In the genomic region with DNA sequence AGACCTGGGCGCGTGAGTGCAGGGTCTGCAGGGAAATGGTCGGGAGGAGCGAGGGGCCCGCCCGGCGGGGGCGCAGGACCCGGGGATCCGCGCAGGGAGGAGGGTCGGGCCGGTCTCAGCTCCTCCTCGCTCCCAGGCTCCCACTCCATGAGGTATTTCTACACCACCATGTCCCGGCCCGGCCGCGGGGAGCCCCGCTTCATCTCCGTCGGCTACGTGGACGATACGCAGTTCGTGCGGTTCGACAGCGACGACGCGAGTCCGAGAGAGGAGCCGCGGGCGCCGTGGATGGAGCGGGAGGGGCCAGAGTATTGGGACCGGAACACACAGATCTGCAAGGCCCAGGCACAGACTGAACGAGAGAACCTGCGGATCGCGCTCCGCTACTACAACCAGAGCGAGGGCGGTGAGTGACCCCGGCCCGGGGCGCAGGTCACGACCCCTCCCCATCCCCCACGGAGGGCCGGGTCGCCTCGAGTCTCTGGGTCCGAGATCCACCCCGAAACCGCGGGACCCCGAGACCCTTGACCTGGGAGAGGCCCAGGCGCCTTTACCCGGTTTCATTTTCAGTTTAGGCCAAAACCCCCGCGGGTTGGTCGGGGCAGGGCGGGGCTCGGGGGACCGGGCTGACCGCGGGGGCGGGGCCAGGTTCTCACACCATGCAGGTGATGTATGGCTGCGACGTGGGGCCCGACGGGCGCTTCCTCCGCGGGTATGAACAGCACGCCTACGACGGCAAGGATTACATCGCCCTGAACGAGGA, we compare ENCODE assay signal across 8 cellular contexts. TPM values are rescaled to one million over a fixed set of nuclear protein-coding genes. Genes with fewer than 3 reads are reported as not detected.
A peak's percentile ranks its signal among the peaks of the same experiment; 100 is the strongest.
DNase-seq lines count a peak whose midpoint lies in the region; ATAC-seq lines count a peak whose summit lies in the region.

No MANE protein-coding gene starts in this region.

- H3K27ac Mint-ChIP-seq in activated CD4-positive, alpha-beta memory T cell treated with anti-CD3 and anti-CD28 coated beads for 36 hours: peak overlapping the region; percentile 88

- CTCF ChIA-PET in activated CD4-positive, alpha-beta memory T cell treated with anti-CD3 and anti-CD28 coated beads for 36 hours (lab: Charles Lee): interaction anchor here (0.7 kb wide), 1 partner anchor 77 kb away, joined by 3 read pairs; no protein-coding TSS in a partner anchor

- H3K4me1 Mint-ChIP-seq in activated CD4-positive, alpha-beta memory T cell treated with anti-CD3 and anti-CD28 coated beads for 36 hours (ENCODE audit: low read depth): peaks cover 13% of the 10 kb centered on the region

- H3K9me3 ChIP-seq in SJCRH30 (replicated peaks): no peaks in the 10 kb centered on the region

- H3K27me3 Mint-ChIP-seq in activated CD4-positive, alpha-beta memory T cell treated with anti-CD3 and anti-CD28 coated beads for 36 hours: no peaks in the 10 kb centered on the region

- H3K27me3 ChIP-seq in SJCRH30: no peaks in the 10 kb centered on the region

- H3K27ac ChIP-seq in SJCRH30: no peak overlapping the region

- H3K36me3 Mint-ChIP-seq in activated CD4-positive, alpha-beta memory T cell treated with anti-CD3 and anti-CD28 coated beads for 36 hours: peaks cover 11% of the 10 kb centered on the region

- DNase-seq in DMS53 treated with DMSO at 0.1 percent for 48 hours (lab: John Stamatoyannopoulos, UW; ENCODE audit: unreplicated experiment): peak; percentile 43
- DNase-seq in HuH-7.5 (ENCODE audit: low spot score): peak; percentile 15
- DNase-seq in activated CD4-positive, alpha-beta memory T cell treated with anti-CD3 and anti-CD28 coated beads for 36 hours: peak; percentile 93
- DNase-seq in ecto neural progenitor cell (ENCODE audit: low spot score): peak; percentile 63
- DNase-seq in lung microvascular endothelial cell (ENCODE audit: low read depth in 2 of 2): peak; percentile 26 to 40
- peak; percentile 77 for DNase-seq in stimulated activated CD8-positive, alpha-beta memory T cell treated with anti-CD3 and anti-CD28 coated beads, Interleukin-12 subunit alpha, Interleukin-12 subunit beta, amount 100 ng/mL, for 1 hour (ENCODE audit: low read depth)
- no peak for DNase-seq in SJCRH30

- no peaks in the 10 kb centered on the region for H3K36me3 ChIP-seq in SJCRH30

- peak; percentile 73 for ATAC-seq in GM21381 (IDR thresholded peaks at IDR 0.05; ENCODE audit: unreplicated experiment)

- POLR2A ChIA-PET in activated CD4-positive, alpha-beta memory T cell treated with anti-CD3 and anti-CD28 coated beads for 36 hours (lab: Charles Lee): interaction anchor here (0.9 kb wide), 1 partner anchor 437 kb away, joined by 3 read pairs; no protein-coding TSS in a partner anchor

- H3K4me3 ChIP-seq in SJCRH30: no peak overlapping the region

- peak overlapping the region; percentile 81 for H3K4me3 Mint-ChIP-seq in activated CD4-positive, alpha-beta memory T cell treated with anti-CD3 and anti-CD28 coated beads for 36 hours

- intact Hi-C loops in activated CD4-positive, alpha-beta memory T cell treated with anti-CD3 and anti-CD28 coated beads for 36 hours (cut with micrococcal nuclease): loop anchor here (1.0 kb wide), 2 partner anchors 39 to 53 kb away; no protein-coding TSS in a partner anchor

- H3K9me3 Mint-ChIP-seq in activated CD4-positive, alpha-beta memory T cell treated with anti-CD3 and anti-CD28 coated beads for 36 hours: peaks cover 6% of the 10 kb centered on the region

- H3K4me1 ChIP-seq in SJCRH30: no peaks in the 10 kb centered on the region

RNA-seq across cellular contexts. Expression of a gene that starts 54.3 kb away (rescaled TPM):
- 1,000 to 10,000 TPM; 1,413 to 1,470 TPM for total RNA-seq in activated CD4-positive, alpha-beta memory T cell treated with anti-CD3 and anti-CD28 coated beads for 36 hours
- total RNA-seq in lung microvascular endothelial cell: 536 and 593 TPM in 2 replicates
- total RNA-seq in SJCRH30 (2014; rRNA removed; shearing (Covaris generic)): 0.08 and 0.22 TPM in 2 replicates

Comparison
In these comparisons a context has a peak if more than half of its experiments do, and no peak if none do; other contexts are left out.
1. DNase-seq: peak in DMS53 treated with DMSO at 0.1 percent for 48 hours (single experiment), HuH-7.5 (single experiment), activated CD4-positive, alpha-beta memory T cell treated with anti-CD3 and anti-CD28 coated beads for 36 hours (single experiment), ecto neural progenitor cell (single experiment), lung microvascular endothelial cell (2 of 2) and stimulated activated CD8-positive, alpha-beta memory T cell treated with anti-CD3 and anti-CD28 coated beads, Interleukin-12 subunit alpha, Interleukin-12 subunit beta, amount 100 ng/mL, for 1 hour (single experiment); none in SJCRH30 (0 of 2).
2. RNA of a gene that starts 54.3 kb away (total RNA-seq): 1,413 to 1,470 TPM in activated CD4-positive, alpha-beta memory T cell treated with anti-CD3 and anti-CD28 coated beads for 36 hours and 536 to 593 TPM in lung microvascular endothelial cell; 0.08 to 0.22 TPM in SJCRH30; every median in the first group is over 100 times any median in the second.